Comparison of ENCODE assay signal across 1 cellular context in the genomic region with DNA sequence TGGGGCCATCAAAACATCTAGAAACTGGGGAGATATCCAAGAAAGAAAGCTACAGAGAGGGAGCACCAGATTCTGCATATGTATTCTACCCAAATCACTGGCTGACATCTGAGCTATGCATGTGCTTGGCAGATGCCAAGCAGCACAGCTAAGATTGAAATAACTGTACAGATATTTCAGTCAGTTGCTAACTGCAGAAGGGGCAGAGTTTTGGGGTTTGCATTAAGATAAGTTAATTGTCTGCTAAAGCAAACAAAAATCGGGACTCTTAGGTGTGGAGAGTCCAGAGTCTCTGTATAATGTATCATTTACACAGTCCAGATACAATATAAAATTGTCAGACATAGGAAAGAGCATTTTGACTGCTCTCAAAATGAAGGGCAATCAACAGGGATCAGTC.
TF ChIP-seq lines count a peak whose summit lies in the region.

No MANE protein-coding gene starts in this region.

TF ChIP-seq in GM23338, 12 proteins besides CTCF, POLR2A, EP300 and RAD21 (continued from another document):
- TF ChIP-seq, protein P1, sequence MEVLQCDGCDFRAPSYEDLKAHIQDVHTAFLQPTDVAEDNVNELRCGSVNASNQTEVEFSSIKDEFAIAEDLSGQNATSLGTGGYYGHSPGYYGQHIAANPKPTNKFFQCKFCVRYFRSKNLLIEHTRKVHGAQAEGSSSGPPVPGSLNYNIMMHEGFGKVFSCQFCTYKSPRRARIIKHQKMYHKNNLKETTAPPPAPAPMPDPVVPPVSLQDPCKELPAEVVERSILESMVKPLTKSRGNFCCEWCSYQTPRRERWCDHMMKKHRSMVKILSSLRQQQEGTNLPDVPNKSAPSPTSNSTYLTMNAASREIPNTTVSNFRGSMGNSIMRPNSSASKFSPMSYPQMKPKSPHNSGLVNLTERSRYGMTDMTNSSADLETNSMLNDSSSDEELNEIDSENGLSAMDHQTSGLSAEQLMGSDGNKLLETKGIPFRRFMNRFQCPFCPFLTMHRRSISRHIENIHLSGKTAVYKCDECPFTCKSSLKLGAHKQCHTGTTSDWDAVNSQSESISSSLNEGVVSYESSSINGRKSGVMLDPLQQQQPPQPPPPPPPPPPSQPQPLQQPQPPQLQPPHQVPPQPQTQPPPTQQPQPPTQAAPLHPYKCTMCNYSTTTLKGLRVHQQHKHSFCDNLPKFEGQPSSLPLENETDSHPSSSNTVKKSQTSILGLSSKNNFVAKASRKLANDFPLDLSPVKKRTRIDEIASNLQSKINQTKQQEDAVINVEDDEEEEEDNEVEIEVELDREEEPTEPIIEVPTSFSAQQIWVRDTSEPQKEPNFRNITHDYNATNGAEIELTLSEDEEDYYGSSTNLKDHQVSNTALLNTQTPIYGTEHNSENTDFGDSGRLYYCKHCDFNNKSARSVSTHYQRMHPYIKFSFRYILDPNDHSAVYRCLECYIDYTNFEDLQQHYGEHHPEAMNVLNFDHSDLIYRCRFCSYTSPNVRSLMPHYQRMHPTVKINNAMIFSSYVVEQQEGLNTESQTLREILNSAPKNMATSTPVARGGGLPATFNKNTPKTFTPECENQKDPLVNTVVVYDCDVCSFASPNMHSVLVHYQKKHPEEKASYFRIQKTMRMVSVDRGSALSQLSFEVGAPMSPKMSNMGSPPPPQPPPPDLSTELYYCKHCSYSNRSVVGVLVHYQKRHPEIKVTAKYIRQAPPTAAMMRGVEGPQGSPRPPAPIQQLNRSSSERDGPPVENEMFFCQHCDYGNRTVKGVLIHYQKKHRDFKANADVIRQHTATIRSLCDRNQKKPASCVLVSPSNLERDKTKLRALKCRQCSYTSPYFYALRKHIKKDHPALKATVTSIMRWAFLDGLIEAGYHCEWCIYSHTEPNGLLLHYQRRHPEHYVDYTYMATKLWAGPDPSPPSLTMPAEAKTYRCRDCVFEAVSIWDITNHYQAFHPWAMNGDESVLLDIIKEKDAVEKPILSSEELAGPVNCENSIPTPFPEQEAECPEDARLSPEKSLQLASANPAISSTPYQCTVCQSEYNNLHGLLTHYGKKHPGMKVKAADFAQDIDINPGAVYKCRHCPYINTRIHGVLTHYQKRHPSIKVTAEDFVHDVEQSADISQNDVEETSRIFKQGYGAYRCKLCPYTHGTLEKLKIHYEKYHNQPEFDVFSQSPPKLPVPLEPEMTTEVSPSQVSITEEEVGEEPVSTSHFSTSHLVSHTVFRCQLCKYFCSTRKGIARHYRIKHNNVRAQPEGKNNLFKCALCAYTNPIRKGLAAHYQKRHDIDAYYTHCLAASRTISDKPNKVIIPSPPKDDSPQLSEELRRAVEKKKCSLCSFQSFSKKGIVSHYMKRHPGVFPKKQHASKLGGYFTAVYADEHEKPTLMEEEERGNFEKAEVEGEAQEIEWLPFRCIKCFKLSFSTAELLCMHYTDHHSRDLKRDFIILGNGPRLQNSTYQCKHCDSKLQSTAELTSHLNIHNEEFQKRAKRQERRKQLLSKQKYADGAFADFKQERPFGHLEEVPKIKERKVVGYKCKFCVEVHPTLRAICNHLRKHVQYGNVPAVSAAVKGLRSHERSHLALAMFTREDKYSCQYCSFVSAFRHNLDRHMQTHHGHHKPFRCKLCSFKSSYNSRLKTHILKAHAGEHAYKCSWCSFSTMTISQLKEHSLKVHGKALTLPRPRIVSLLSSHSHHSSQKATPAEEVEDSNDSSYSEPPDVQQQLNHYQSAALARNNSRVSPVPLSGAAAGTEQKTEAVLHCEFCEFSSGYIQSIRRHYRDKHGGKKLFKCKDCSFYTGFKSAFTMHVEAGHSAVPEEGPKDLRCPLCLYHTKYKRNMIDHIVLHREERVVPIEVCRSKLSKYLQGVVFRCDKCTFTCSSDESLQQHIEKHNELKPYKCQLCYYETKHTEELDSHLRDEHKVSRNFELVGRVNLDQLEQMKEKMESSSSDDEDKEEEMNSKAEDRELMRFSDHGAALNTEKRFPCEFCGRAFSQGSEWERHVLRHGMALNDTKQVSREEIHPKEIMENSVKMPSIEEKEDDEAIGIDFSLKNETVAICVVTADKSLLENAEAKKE (CRISPR knock-in tag; IDR thresholded peaks at IDR 0.05), result no peak
- TF ChIP-seq JUNB (IDR thresholded peaks at IDR 0.05; ENCODE audit: unreplicated experiment), result no peak
- no peak for TF ChIP-seq ZNF114 (CRISPR knock-in tag; IDR thresholded peaks at IDR 0.05)
- no peak for TF ChIP-seq POLR2AphosphoS5 (IDR thresholded peaks at IDR 0.05; ENCODE audit: low read depth)
- TF ChIP-seq EZH2 (IDR thresholded peaks at IDR 0.05; ENCODE audit: low read depth, unreplicated experiment), result no peak
- TF ChIP-seq EZH2phosphoT487 (IDR thresholded peaks at IDR 0.05; ENCODE audit: unreplicated experiment), result no peak
- TF ChIP-seq, protein P2, sequence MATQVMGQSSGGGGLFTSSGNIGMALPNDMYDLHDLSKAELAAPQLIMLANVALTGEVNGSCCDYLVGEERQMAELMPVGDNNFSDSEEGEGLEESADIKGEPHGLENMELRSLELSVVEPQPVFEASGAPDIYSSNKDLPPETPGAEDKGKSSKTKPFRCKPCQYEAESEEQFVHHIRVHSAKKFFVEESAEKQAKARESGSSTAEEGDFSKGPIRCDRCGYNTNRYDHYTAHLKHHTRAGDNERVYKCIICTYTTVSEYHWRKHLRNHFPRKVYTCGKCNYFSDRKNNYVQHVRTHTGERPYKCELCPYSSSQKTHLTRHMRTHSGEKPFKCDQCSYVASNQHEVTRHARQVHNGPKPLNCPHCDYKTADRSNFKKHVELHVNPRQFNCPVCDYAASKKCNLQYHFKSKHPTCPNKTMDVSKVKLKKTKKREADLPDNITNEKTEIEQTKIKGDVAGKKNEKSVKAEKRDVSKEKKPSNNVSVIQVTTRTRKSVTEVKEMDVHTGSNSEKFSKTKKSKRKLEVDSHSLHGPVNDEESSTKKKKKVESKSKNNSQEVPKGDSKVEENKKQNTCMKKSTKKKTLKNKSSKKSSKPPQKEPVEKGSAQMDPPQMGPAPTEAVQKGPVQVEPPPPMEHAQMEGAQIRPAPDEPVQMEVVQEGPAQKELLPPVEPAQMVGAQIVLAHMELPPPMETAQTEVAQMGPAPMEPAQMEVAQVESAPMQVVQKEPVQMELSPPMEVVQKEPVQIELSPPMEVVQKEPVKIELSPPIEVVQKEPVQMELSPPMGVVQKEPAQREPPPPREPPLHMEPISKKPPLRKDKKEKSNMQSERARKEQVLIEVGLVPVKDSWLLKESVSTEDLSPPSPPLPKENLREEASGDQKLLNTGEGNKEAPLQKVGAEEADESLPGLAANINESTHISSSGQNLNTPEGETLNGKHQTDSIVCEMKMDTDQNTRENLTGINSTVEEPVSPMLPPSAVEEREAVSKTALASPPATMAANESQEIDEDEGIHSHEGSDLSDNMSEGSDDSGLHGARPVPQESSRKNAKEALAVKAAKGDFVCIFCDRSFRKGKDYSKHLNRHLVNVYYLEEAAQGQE (IDR thresholded peaks at IDR 0.05; ENCODE audit: unreplicated experiment), result no peak
